8 cellular contexts compared by ENCODE assay signal in the genomic region with DNA sequence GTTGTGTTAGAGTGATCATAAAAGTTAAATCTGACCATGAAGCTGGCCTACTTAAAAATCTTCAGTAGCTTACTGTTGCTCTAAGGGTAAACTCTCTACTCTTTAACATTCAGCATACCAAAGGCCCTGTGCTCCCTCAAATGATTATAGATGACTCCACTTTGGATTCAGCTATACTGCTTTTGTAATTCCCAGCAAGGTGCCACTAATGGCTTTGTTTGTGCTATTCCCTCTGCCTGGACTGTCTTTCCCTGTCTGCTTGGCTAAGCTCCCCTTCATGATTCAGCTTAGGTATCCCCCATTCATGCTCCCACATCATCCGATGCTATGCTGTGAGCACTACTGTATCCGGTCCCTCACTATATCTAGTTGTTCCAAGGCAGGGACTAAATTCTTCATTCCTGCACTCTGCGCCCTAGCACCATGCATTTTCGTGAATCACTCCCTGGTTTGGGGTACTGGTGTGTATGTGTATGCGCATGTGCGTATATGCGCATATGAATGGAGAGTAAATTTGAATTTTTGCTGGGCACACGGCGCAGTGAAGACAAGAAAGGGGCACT. TPM values are rescaled to one million over a fixed set of nuclear protein-coding genes. Genes with fewer than 3 reads are reported as not detected.
DNase-seq lines count a peak whose midpoint lies in the region; ATAC-seq, FAIRE-seq and TF ChIP-seq lines count a peak whose summit lies in the region.

No MANE protein-coding gene starts in this region.

- H3K9ac ChIP-seq in SK-N-MC (ENCODE audit: insufficient read length) = no peak overlapping the region

- no peak for DNase-seq in AG10803 (ENCODE audit: low read depth)
- no peak for DNase-seq in SK-N-MC (ENCODE audit: low read depth, low spot score)
- no peak for DNase-seq in fibroblast of mammary gland (ENCODE audit: low read depth)
- no peak for DNase-seq in pancreas
- DNase-seq in HCEC 1CT = no peak
- DNase-seq in SKM-1 treated with dmso at 0.1 percent for 144 hours (lab: John Stamatoyannopoulos, UW; ENCODE audit: unreplicated experiment) = no peak
- no peak for DNase-seq in SIG-M5 treated with dmso at 0.1 percent for 504 hours (lab: John Stamatoyannopoulos, UW; ENCODE audit: unreplicated experiment)

- H3K36me3 ChIP-seq in SK-N-MC (ENCODE audit: insufficient read depth, low read length) (peaks cover 26% of the 10 kb centered on the region), pancreas (no peaks in the 10 kb centered on the region)

- FAIRE-seq in pancreas (lab: Jason Lieb, UNC) = no peak

- TF ChIP-seq CTCF in AG10803 (conservative IDR thresholded peaks at IDR 0.05; ENCODE audit: low read length) = no peak
- TF ChIP-seq CTCF in fibroblast of mammary gland (conservative IDR thresholded peaks at IDR 0.05; ENCODE audit: control insufficient read depth, insufficient read depth, low read depth, low read length) = no peak
- no peak for TF ChIP-seq CTCF in pancreas (IDR thresholded peaks at IDR 0.05)

- ATAC-seq in GM21786 (IDR thresholded peaks at IDR 0.05; ENCODE audit: unreplicated experiment) = peak; percentile 49
- ATAC-seq in pancreas = peak; percentile 33 to 62 (median 52)

- H3K4me3 ChIP-seq in AG10803 (ENCODE audit: low read length) (peak overlapping the region; percentile 77), SK-N-MC (peak overlapping the region; percentile 78), fibroblast of mammary gland (ENCODE audit: control insufficient read depth, low read depth, low read length) (peak overlapping the region; percentile 69), pancreas (peak overlapping the region; percentile 40 to 55 (median 44))

- peaks cover 0 to 3% (median 0%) of the 10 kb centered on the region in 4 donors for H3K27me3 ChIP-seq in pancreas

- H3K4me1 ChIP-seq in pancreas = peaks cover 0 to 16% (median 0%) of the 10 kb centered on the region in 3 donors

- no peak overlapping the region for H3K27ac ChIP-seq in SK-N-MC
- H3K27ac ChIP-seq in pancreas = peak overlapping the region; percentile 33 to 83 (median 66)

- no peaks in the 10 kb centered on the region for H3K9me3 ChIP-seq in SK-N-MC (ENCODE audit: low read depth, low read length)
- H3K9me3 ChIP-seq in pancreas = no peaks in the 10 kb centered on the region

- WGBS in pancreas, 2 donors = 1 to 37% methylated on average over 9 of the region's 9 CpGs

- intact Hi-C loops in pancreas (cut with DNase I) = no loop called here

RNA-seq across cellular contexts. Expression of gene PBDC1, which starts 0.5 kb away (rescaled TPM):
- total RNA-seq in pancreas = 10 to 100 TPM in 3 of 6 donors, 1 to 10 TPM in 3; 5.8 to 12.9 (median 9.8) TPM
- 10 to 100 TPM; 10.6 to 18.8 TPM for polyA plus RNA-seq in pancreas
